8 cellular contexts compared by ENCODE assay signal in the genomic region with DNA sequence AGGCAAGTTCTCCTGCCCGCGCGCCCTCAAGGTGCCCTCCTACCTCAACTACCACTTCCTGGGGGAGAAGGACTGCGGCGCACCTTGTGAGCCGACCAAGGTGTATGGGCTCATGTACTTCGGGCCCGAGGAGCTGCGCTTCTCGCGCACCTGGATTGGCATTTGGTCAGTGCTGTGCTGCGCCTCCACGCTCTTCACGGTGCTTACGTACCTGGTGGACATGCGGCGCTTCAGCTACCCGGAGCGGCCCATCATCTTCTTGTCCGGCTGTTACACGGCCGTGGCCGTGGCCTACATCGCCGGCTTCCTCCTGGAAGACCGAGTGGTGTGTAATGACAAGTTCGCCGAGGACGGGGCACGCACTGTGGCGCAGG. TPM values are rescaled to one million over a fixed set of nuclear protein-coding genes. Genes with fewer than 3 reads are reported as not detected.
DNase-seq lines count a peak whose midpoint lies in the region; ATAC-seq and TF ChIP-seq lines count a peak whose summit lies in the region.

No MANE protein-coding gene starts in this region.

- TF ChIP-seq RAD21 in HCT116 (IDR thresholded peaks at IDR 0.05; ENCODE audit: low read depth): no peak

- no peak for TF ChIP-seq CTCF in HCT116 (IDR thresholded peaks at IDR 0.05 in 2 of 3, conservative IDR thresholded peaks at IDR 0.05 in 1 of 3; ENCODE audit: borderline replicate concordance in 1 of 3, insufficient read depth in 1 of 3, low read depth in 2 of 3, low read length in 2 of 3)

- no peak for TF ChIP-seq POLR2A in HCT116 (IDR thresholded peaks at IDR 0.05; ENCODE audit: borderline replicate concordance, extremely low read depth, insufficient read depth, insufficient read length)

- no peaks in the 10 kb centered on the region for H3K9me2 ChIP-seq in HCT116 (ENCODE audit: insufficient read depth)

- ATAC-seq in HCT116 (no peak), GM19324 (IDR thresholded peaks at IDR 0.05; ENCODE audit: low FRiP score, unreplicated experiment) (no peak), HG02870 (IDR thresholded peaks at IDR 0.05; ENCODE audit: unreplicated experiment) (no peak)
- ATAC-seq in activated T-helper 17 cell treated with anti-CD3 and anti-CD28 coated beads, Interleukin-2, amount 50 U/mL, for 72 hours (replicated peaks): no peak
- ATAC-seq in stimulated activated memory B cell treated with anti-CD40 and anti-IgM and Interleukin-4, amounts not matched to agents 10 μg/mL and 1 μg/mL and 100 μg/mL, for 72 hours: no peak
- ATAC-seq in activated CD4-positive, CD25-positive, alpha-beta regulatory T cell treated with anti-CD3 and anti-CD28 coated beads, Interleukin-2, amount 50 U/mL, for 24 hours: no peak

- no peak overlapping the region for H3K27ac Mint-ChIP-seq in activated T-helper 17 cell treated with anti-CD3 and anti-CD28 coated beads, Interleukin-2, amount 50 U/mL, for 72 hours
- peak overlapping the region; percentile 59 for H3K27ac Mint-ChIP-seq in stimulated activated memory B cell treated with anti-CD40 and anti-IgM and Interleukin-4, amounts not matched to agents 10 μg/mL and 1 μg/mL and 100 μg/mL, for 72 hours

- no peaks in the 10 kb centered on the region for H3K9me3 Mint-ChIP-seq in activated T-helper 17 cell treated with anti-CD3 and anti-CD28 coated beads, Interleukin-2, amount 50 U/mL, for 72 hours
- no peaks in the 10 kb centered on the region for H3K9me3 Mint-ChIP-seq in stimulated activated memory B cell treated with anti-CD40 and anti-IgM and Interleukin-4, amounts not matched to agents 10 μg/mL and 1 μg/mL and 100 μg/mL, for 72 hours

- no peak overlapping the region for H2AFZ ChIP-seq in HCT116 (ENCODE audit: low read depth, low read length, poor library complexity, severe bottlenecking)

- H3K4me2 ChIP-seq in HCT116 (ENCODE audit: low read length): peak overlapping the region; percentile 82; the same call in 1 of the 2 replicates

- RAD21 ChIA-PET in HCT116 (lab: Charles Lee; ENCODE audit: low non-redundant PET in 1 of 2, low total read pairs in 2 of 2, uncharacterized antibody in 2 of 2, unreplicated experiment in 2 of 2): no interaction called here

- H3K36me3 ChIP-seq in HCT116 (ENCODE audit: control insufficient read depth in 1 of 2, insufficient read depth in 2 of 2, low read length in 2 of 2) (no peaks in the 10 kb centered on the region), iPS-15b (ENCODE audit: control insufficient read depth, insufficient read depth, low read length) (no peaks in the 10 kb centered on the region)

- H3K9ac ChIP-seq in HCT116 (ENCODE audit: low read length): no peak overlapping the region
- H3K9ac ChIP-seq in iPS-15b (ENCODE audit: low read depth, low read length): no peak overlapping the region

- peaks cover 3 to 15% of the 10 kb centered on the region in 2 experiments; a peak in 3 of 4 replicates for H3K4me1 ChIP-seq in HCT116 (ENCODE audit: control insufficient read depth in 1 of 2, insufficient read depth in 2 of 2, low read length in 2 of 2)
- H3K4me1 ChIP-seq in iPS-15b (ENCODE audit: control insufficient read depth, insufficient read depth, low read length): peaks cover 10% of the 10 kb centered on the region

- H3K27me3 ChIP-seq in HCT116 (ENCODE audit: insufficient read depth, low read length) (peaks cover 23% of the 10 kb centered on the region), iPS-15b (ENCODE audit: control insufficient read depth, insufficient read depth, low read length) (peaks cover 87% of the 10 kb centered on the region)

- H3K27me3 Mint-ChIP-seq in activated T-helper 17 cell treated with anti-CD3 and anti-CD28 coated beads, Interleukin-2, amount 50 U/mL, for 72 hours: peaks cover 27% of the 10 kb centered on the region
- H3K27me3 Mint-ChIP-seq in stimulated activated memory B cell treated with anti-CD40 and anti-IgM and Interleukin-4, amounts not matched to agents 10 μg/mL and 1 μg/mL and 100 μg/mL, for 72 hours: peaks cover 36% of the 10 kb centered on the region

- intact Hi-C loops in HCT116 (cut with micrococcal nuclease): no loop called here

- DNase-seq in HCT116 (ENCODE audit: low read depth, low spot score): no peak
- DNase-seq in NCI-H1048 (lab: John Stamatoyannopoulos, UW): no peak

- H3K4me1 Mint-ChIP-seq in activated T-helper 17 cell treated with anti-CD3 and anti-CD28 coated beads, Interleukin-2, amount 50 U/mL, for 72 hours: no peaks in the 10 kb centered on the region
- H3K4me1 Mint-ChIP-seq in stimulated activated memory B cell treated with anti-CD40 and anti-IgM and Interleukin-4, amounts not matched to agents 10 μg/mL and 1 μg/mL and 100 μg/mL, for 72 hours: peaks cover 37% of the 10 kb centered on the region

- CTCF ChIA-PET in HCT116 (lab: Charles Lee): interaction anchor here (0.9 kb wide), 1 partner anchor 22 kb away, joined by 3 read pairs; no protein-coding TSS in a partner anchor

- peak overlapping the region; percentile 57 for H3K4me3 Mint-ChIP-seq in activated T-helper 17 cell treated with anti-CD3 and anti-CD28 coated beads, Interleukin-2, amount 50 U/mL, for 72 hours
- H3K4me3 Mint-ChIP-seq in stimulated activated memory B cell treated with anti-CD40 and anti-IgM and Interleukin-4, amounts not matched to agents 10 μg/mL and 1 μg/mL and 100 μg/mL, for 72 hours: peak overlapping the region; percentile 95

- no peaks in the 10 kb centered on the region for H3K36me3 Mint-ChIP-seq in activated T-helper 17 cell treated with anti-CD3 and anti-CD28 coated beads, Interleukin-2, amount 50 U/mL, for 72 hours (ENCODE audit: low read depth)
- H3K36me3 Mint-ChIP-seq in stimulated activated memory B cell treated with anti-CD40 and anti-IgM and Interleukin-4, amounts not matched to agents 10 μg/mL and 1 μg/mL and 100 μg/mL, for 72 hours: no peaks in the 10 kb centered on the region

- BruUV-seq in HCT116 (replicated peaks; lab: Mats Ljungman, UMichigan): no TSS peak

- H3K79me2 ChIP-seq in HCT116 (ENCODE audit: insufficient read depth, low read length): no peaks in the 10 kb centered on the region

- no peaks in the 10 kb centered on the region for H4K20me1 ChIP-seq in HCT116 (ENCODE audit: insufficient read depth)

- H3K9me3 ChIP-seq in HCT116 (ENCODE audit: control insufficient read depth in 1 of 2, insufficient read depth in 1 of 2, low read depth in 1 of 2, low read length in 2 of 2) (no peaks in the 10 kb centered on the region), iPS-15b (ENCODE audit: control insufficient read depth, insufficient read depth, low read length) (no peaks in the 10 kb centered on the region)

- no peak overlapping the region for H3K27ac ChIP-seq in HCT116 (ENCODE audit: low read depth, low read length)

- POLR2A ChIA-PET in HCT116 (lab: Charles Lee): no interaction called here

- H3K4me3 ChIP-seq in HCT116 (replicated peaks in 1 of 2; ENCODE audit: low read depth in 1 of 2, low read length in 2 of 2) (no peak overlapping the region), iPS-15b (ENCODE audit: low read depth, low read length) (peak overlapping the region; percentile 75)

TF ChIP-seq in HCT116, 20 proteins besides CTCF, POLR2A, EP300 and RAD21 (continues in another document):
- TF ChIP-seq SIN3A (IDR thresholded peaks at IDR 0.05; ENCODE audit: low read depth) (no peak), ZNF274 (IDR thresholded peaks at IDR 0.05; ENCODE audit: low read depth, low read length) (no peak), SP1 (IDR thresholded peaks at IDR 0.05; ENCODE audit: low read depth) (no peak), ZFX (IDR thresholded peaks at IDR 0.05) (no peak), EZH2phosphoT487 (IDR thresholded peaks at IDR 0.05; ENCODE audit: borderline replicate concordance) (no peak), JUND (IDR thresholded peaks at IDR 0.05) (no peak)
- TF ChIP-seq, protein P1, sequence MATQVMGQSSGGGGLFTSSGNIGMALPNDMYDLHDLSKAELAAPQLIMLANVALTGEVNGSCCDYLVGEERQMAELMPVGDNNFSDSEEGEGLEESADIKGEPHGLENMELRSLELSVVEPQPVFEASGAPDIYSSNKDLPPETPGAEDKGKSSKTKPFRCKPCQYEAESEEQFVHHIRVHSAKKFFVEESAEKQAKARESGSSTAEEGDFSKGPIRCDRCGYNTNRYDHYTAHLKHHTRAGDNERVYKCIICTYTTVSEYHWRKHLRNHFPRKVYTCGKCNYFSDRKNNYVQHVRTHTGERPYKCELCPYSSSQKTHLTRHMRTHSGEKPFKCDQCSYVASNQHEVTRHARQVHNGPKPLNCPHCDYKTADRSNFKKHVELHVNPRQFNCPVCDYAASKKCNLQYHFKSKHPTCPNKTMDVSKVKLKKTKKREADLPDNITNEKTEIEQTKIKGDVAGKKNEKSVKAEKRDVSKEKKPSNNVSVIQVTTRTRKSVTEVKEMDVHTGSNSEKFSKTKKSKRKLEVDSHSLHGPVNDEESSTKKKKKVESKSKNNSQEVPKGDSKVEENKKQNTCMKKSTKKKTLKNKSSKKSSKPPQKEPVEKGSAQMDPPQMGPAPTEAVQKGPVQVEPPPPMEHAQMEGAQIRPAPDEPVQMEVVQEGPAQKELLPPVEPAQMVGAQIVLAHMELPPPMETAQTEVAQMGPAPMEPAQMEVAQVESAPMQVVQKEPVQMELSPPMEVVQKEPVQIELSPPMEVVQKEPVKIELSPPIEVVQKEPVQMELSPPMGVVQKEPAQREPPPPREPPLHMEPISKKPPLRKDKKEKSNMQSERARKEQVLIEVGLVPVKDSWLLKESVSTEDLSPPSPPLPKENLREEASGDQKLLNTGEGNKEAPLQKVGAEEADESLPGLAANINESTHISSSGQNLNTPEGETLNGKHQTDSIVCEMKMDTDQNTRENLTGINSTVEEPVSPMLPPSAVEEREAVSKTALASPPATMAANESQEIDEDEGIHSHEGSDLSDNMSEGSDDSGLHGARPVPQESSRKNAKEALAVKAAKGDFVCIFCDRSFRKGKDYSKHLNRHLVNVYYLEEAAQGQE (IDR thresholded peaks at IDR 0.05; ENCODE audit: low read depth): no peak
- TF ChIP-seq, protein P2, sequence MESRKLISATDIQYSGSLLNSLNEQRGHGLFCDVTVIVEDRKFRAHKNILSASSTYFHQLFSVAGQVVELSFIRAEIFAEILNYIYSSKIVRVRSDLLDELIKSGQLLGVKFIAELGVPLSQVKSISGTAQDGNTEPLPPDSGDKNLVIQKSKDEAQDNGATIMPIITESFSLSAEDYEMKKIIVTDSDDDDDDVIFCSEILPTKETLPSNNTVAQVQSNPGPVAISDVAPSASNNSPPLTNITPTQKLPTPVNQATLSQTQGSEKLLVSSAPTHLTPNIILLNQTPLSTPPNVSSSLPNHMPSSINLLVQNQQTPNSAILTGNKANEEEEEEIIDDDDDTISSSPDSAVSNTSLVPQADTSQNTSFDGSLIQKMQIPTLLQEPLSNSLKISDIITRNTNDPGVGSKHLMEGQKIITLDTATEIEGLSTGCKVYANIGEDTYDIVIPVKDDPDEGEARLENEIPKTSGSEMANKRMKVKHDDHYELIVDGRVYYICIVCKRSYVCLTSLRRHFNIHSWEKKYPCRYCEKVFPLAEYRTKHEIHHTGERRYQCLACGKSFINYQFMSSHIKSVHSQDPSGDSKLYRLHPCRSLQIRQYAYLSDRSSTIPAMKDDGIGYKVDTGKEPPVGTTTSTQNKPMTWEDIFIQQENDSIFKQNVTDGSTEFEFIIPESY (IDR thresholded peaks at IDR 0.05; ENCODE audit: extremely low read depth, insufficient replicate concordance, low read length): no peak

RNA-seq across cellular contexts. Expression of a gene that starts 1.4 kb away (rescaled TPM):
- total RNA-seq in HCT116 (2021; ENCODE audit: unreplicated experiment): 3.7 TPM
- 1.5 and 1.7 TPM in 2 replicates for polyA plus RNA-seq in HCT116 (2012)
- total RNA-seq in activated T-helper 17 cell treated with anti-CD3 and anti-CD28 coated beads, Interleukin-2, amount 50 U/mL, for 72 hours: under 1 TPM; 0.08 to 0.13 TPM
